Comparison of ENCODE assay signal across 10 cellular contexts in the genomic region with DNA sequence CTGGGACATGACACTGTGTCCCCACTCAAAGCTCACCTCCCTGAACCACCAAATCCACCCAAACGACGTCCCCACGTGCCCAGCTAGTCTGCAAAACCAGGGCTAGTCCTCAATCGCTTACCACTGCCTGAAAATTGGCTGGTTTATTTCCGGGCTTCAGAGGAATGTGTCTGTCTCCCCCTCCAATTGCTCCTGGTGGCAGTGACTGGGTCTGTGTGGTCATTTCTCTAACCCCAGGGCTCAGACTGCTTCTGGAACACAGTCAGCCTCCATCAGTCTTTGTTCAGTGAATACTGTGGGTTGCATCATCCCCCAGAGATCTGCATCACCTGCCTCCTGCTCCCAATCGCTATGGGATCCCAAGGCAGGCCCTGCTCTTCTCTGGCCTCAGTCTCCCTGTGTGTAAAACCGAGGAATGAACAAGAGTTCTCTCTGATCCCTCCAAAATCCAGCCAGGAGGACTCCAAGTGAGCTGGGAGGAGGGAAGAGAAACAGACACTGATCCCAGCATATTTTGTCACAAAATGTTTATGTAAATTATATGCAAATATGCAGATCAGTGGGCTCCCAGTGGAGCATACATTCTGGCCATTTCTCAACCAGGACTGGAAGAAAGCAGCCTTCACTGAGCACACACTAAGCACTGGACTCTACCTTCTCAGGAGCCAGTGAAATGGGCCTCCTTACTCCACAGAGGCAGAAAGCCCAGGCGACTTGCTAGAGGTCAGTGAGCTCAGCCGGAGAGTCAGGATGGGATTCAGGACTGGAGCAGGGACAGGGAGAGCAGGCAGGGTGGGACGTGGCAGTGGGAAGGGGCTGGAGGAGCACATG. TPM values are rescaled to one million over a fixed set of nuclear protein-coding genes. Genes with fewer than 3 reads are reported as not detected.
DNase-seq lines count a peak whose midpoint lies in the region; ATAC-seq, FAIRE-seq and TF ChIP-seq lines count a peak whose summit lies in the region.
"Had no signal": no experiment of that assay in that cellular context is flagged by ENCODE, and none has a peak within 500 bp of the region (broad histone marks: within the 10 kb centered on the region; RNA-seq: fewer than 3 reads in every experiment).

No MANE protein-coding gene starts in this region.

- peak; percentile 36 for DNase-seq in NCI-H1436 (lab: John Stamatoyannopoulos, UW)
- DNase-seq in NCI-H1436 treated with DMSO at 0.1 percent for 48 hours (lab: John Stamatoyannopoulos, UW), result no peak
- DNase-seq in breast epithelium (ENCODE audit: low spot score in 2 of 2), result peak in 1 of 2 donors; percentile 70
- peak; percentile 35 for DNase-seq in kidney epithelial cell (ENCODE audit: low read depth)
- DNase-seq in upper lobe of right lung, result no peak
- no peak for DNase-seq in NCI-H748 (lab: John Stamatoyannopoulos, UW; ENCODE audit: unreplicated experiment)
- DNase-seq in pancreas, result no peak
- DNase-seq: activated effector memory CD4-positive, alpha-beta T cell treated with anti-CD3 and anti-CD28 coated beads, Interleukin-2, amount 50 U/mL, for 16 hours had no signal

- TF ChIP-seq CTCF in breast epithelium (IDR thresholded peaks at IDR 0.05) (no peak), kidney epithelial cell (IDR thresholded peaks at IDR 0.05; ENCODE audit: insufficient read depth, low read length, poor library complexity, severe bottlenecking) (no peak), upper lobe of right lung (IDR thresholded peaks at IDR 0.05) (no peak), pancreas (IDR thresholded peaks at IDR 0.05) (no peak)

- H3K4me1 ChIP-seq in breast epithelium (peaks cover 22 to 29% of the 10 kb centered on the region in 2 donors), upper lobe of right lung (peaks cover 18% of the 10 kb centered on the region), pancreas (no peaks in the 10 kb centered on the region)

- H3K4me3 ChIP-seq in breast epithelium, result no peak overlapping the region
- H3K4me3 ChIP-seq in kidney epithelial cell (ENCODE audit: low read depth, low read length), result no peak overlapping the region
- no peak overlapping the region for H3K4me3 ChIP-seq in upper lobe of right lung
- no peak overlapping the region for H3K4me3 ChIP-seq in pancreas

- H3K36me3 ChIP-seq in breast epithelium (no peaks in the 10 kb centered on the region), kidney epithelial cell (ENCODE audit: control insufficient read depth, insufficient read depth, low read length) (no peaks in the 10 kb centered on the region), upper lobe of right lung (no peaks in the 10 kb centered on the region), pancreas (no peaks in the 10 kb centered on the region)

- H3K27ac ChIP-seq in breast epithelium, result peak overlapping the region; percentile 93 to 97
- peak overlapping the region; percentile 65 for H3K27ac ChIP-seq in upper lobe of right lung
- no peak overlapping the region for H3K27ac ChIP-seq in pancreas

- H3K9me3 ChIP-seq in breast epithelium, result no peaks in the 10 kb centered on the region
- H3K9me3 ChIP-seq in upper lobe of right lung, result no peaks in the 10 kb centered on the region
- H3K9me3 ChIP-seq in pancreas, result no peaks in the 10 kb centered on the region

- intact Hi-C loops in breast epithelium (cut with DNase I; ENCODE audit: low total_unique reads), result no loop called here
- intact Hi-C loops in upper lobe of right lung (cut with DNase I), result no loop called here
- intact Hi-C loops in pancreas (cut with DNase I), result loop anchor here in 1 of 3 donors (10.0 kb wide), 1 partner anchor 163 kb away; a partner anchor contains a TSS

- no peak for FAIRE-seq in pancreas (lab: Jason Lieb, UNC)
- FAIRE-seq: A204.1 had no signal

- ATAC-seq in upper lobe of right lung, result no peak
- no peak for ATAC-seq in GM21390 (IDR thresholded peaks at IDR 0.05; ENCODE audit: unreplicated experiment)
- ATAC-seq in pancreas, result no peak

- H3K27me3 ChIP-seq in breast epithelium, result no peaks in the 10 kb centered on the region
- H3K27me3 ChIP-seq in kidney epithelial cell (ENCODE audit: control insufficient read depth, insufficient read depth, low read length), result no peaks in the 10 kb centered on the region
- no peaks in the 10 kb centered on the region for H3K27me3 ChIP-seq in upper lobe of right lung
- H3K27me3 ChIP-seq in pancreas, result no peaks in the 10 kb centered on the region

- no peak for TF ChIP-seq POLR2A in breast epithelium (IDR thresholded peaks at IDR 0.05)

- WGBS in pancreas, 2 donors, result 76 to 80% methylated on average over 10 of the region's 10 CpGs

RNA-seq across cellular contexts. Expression of a gene that starts 20.9 kb away (rescaled TPM):
- total RNA-seq in breast epithelium (10 to 100 TPM; 16.5 to 37.8 (median 26.2) TPM), kidney epithelial cell (36.4 and 49.0 TPM in 2 replicates), upper lobe of right lung (39.4 TPM), pancreas (10 to 100 TPM in 2 of 6 donors, 1 to 10 TPM in 4; 5.6 to 18.9 (median 7.6) TPM)
- 1 to 10 TPM; 4.2 to 8.3 TPM for polyA plus RNA-seq in pancreas

Comparison
In these comparisons a context has a peak if more than half of its experiments do, and no peak if none do; other contexts are left out.
1. DNase-seq: peak in NCI-H1436 (single experiment) and kidney epithelial cell (single experiment); none in NCI-H1436 treated with DMSO at 0.1 percent for 48 hours (single experiment), upper lobe of right lung (single experiment), NCI-H748 (single experiment) and pancreas (0 of 6).
2. H3K27ac ChIP-seq: peak in breast epithelium (2 of 2) and upper lobe of right lung (single experiment); none in pancreas (0 of 4).